Comparison of ENCODE assay signal across 10 cellular contexts in the genomic region with DNA sequence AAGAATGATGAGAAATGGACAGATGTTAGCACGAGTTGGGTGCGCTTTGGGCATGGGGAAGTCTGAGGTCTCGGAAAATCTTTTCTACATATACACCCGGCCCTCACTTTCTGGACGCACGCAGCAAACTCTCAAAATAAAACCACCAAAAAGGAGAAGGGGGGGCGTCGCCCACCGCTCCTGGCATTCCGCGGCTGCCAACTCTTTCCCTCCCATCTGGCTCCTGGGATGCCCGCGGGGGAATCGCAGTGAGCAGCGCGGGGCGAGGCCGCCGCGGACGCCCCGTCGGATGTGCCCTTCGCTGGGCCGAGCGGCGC. TPM values are rescaled to one million over a fixed set of nuclear protein-coding genes. Genes with fewer than 3 reads are reported as not detected.
DNase-seq lines count a peak whose midpoint lies in the region; TF ChIP-seq lines count a peak whose summit lies in the region.
"Had no signal": no experiment of that assay in that cellular context is flagged by ENCODE, and none has a peak within 500 bp of the region (broad histone marks: within the 10 kb centered on the region; RNA-seq: fewer than 3 reads in every experiment).

No MANE protein-coding gene starts in this region.

- peaks cover 65% of the 10 kb centered on the region for H3K27me3 ChIP-seq in HUES48 (ENCODE audit: control insufficient read depth, insufficient read depth, low read length)
- H3K27me3 ChIP-seq in adipocyte (replicated peaks; ENCODE audit: control insufficient read depth, insufficient read depth, low read length): no peaks in the 10 kb centered on the region
- peaks cover 57% of the 10 kb centered on the region for H3K27me3 ChIP-seq in iPS-18a (ENCODE audit: control insufficient read depth, insufficient read depth, low read length)
- peaks cover 0 to 53% (median 14%) of the 10 kb centered on the region in 7 donors for H3K27me3 ChIP-seq in spleen (replicated peaks in 1 of 7)

- DNase-seq in adipocyte (ENCODE audit: low read depth) (peak; percentile 51), spleen (no peak), HEK293T (ENCODE audit: extremely low spot score) (no peak), NCI-H1694 treated with DMSO at 0.1 percent for 48 hours (lab: John Stamatoyannopoulos, UW) (no peak), inferior parietal cortex (ENCODE audit: extremely low spot score) (no peak)
- DNase-seq in effector CD8-positive, alpha-beta T cell (lab: John Stamatoyannopoulos, UW): no peak
- DNase-seq: activated CD4-positive, CD25-positive, alpha-beta regulatory T cell treated with anti-CD3 and anti-CD28 coated beads, Interleukin-2, amount 50 U/mL, for 72 hours; stimulated activated CD4-positive, alpha-beta T cell treated with anti-CD3 and anti-CD28 coated beads, Interleukin-2, amount 100 ng/mL, for 48 hours had no signal

- POLR2A ChIA-PET in HEK293T (lab: Yijun Ruan, JAX): no interaction called here

- CTCF ChIA-PET in HEK293T (lab: Yijun Ruan, JAX): no interaction called here

- H3K9ac ChIP-seq in HUES48 (ENCODE audit: low read depth, low read length) (no peak overlapping the region), adipocyte (ENCODE audit: low read length) (peak overlapping the region; percentile 85), iPS-18a (ENCODE audit: low read length) (no peak overlapping the region)

- intact Hi-C loops in spleen (cut with DNase I; ENCODE audit: low total_unique reads): no loop called here

- 2 to 4% (median 2%) methylated on average over 21 to 27 of the region's 27 CpGs for WGBS in spleen, 5 donors

- peaks cover 10% of the 10 kb centered on the region for H3K4me1 ChIP-seq in HUES48 (ENCODE audit: control insufficient read depth, insufficient read depth, low read length)
- peaks cover 15% of the 10 kb centered on the region for H3K4me1 ChIP-seq in adipocyte (ENCODE audit: control insufficient read depth, insufficient read depth, low read length)
- peaks cover 7% of the 10 kb centered on the region for H3K4me1 ChIP-seq in iPS-18a (ENCODE audit: control insufficient read depth, low read depth, low read length)
- H3K4me1 ChIP-seq in spleen: peaks cover 5 to 70% (median 32%) of the 10 kb centered on the region in 6 donors

- H3K4me3 ChIP-seq in HUES48 (ENCODE audit: low read depth, low read length) (peak overlapping the region; percentile 65), adipocyte (ENCODE audit: low read length) (peak overlapping the region; percentile 83), iPS-18a (ENCODE audit: low read length) (peak overlapping the region; percentile 51), spleen (peak overlapping the region; percentile 52 to 85 (median 62))

- no peak for TF ChIP-seq POLR2A in spleen (IDR thresholded peaks at IDR 0.05)

- H3K36me3 ChIP-seq in HUES48 (ENCODE audit: control insufficient read depth, insufficient read depth, low read length) (no peaks in the 10 kb centered on the region), adipocyte (ENCODE audit: control insufficient read depth, insufficient read depth, low read length, severe bottlenecking) (no peaks in the 10 kb centered on the region), iPS-18a (ENCODE audit: control insufficient read depth, low read depth, low read length) (no peaks in the 10 kb centered on the region), spleen (no peaks in the 10 kb centered on the region)

- no peak overlapping the region for H3K27ac ChIP-seq in HUES48 (ENCODE audit: low read depth, low read length)
- no peak overlapping the region for H3K27ac ChIP-seq in iPS-18a (ENCODE audit: low read length)
- peak overlapping the region; percentile 82 to 94 (median 92) for H3K27ac ChIP-seq in spleen

- H3K9me3 ChIP-seq in HUES48 (ENCODE audit: control insufficient read depth, insufficient read depth, low read length): no peaks in the 10 kb centered on the region
- H3K9me3 ChIP-seq in adipocyte (ENCODE audit: control insufficient read depth, low read length): peaks cover 9% of the 10 kb centered on the region
- no peaks in the 10 kb centered on the region for H3K9me3 ChIP-seq in iPS-18a (ENCODE audit: control insufficient read depth, low read depth, low read length)
- no peaks in the 10 kb centered on the region for H3K9me3 ChIP-seq in spleen

- no peak for TF ChIP-seq CTCF in spleen (IDR thresholded peaks at IDR 0.05 in 8 of 11, conservative IDR thresholded peaks at IDR 0.05 in 3 of 11)

TF ChIP-seq in HEK293T, 16 proteins besides CTCF, POLR2A, EP300 and RAD21:
- no peak for TF ChIP-seq PKNOX1 (IDR thresholded peaks at IDR 0.05)

RNA-seq across cellular contexts. Expression of gene IGFBP7, which starts 0.7 kb away (rescaled TPM):
- total RNA-seq in spleen: 100 to 1,000 TPM; 450 to 947 (median 589) TPM
- polyA plus RNA-seq in spleen: 100 to 1,000 TPM; 127 to 444 (median 249) TPM

Comparison
In these comparisons a context has a peak if more than half of its experiments do, and no peak if none do; other contexts are left out.
1. H3K27ac ChIP-seq: peak in spleen (8 of 8); none in HUES48 (single experiment) and iPS-18a (single experiment).
2. Peak in every context shown above with its lines, with median percentiles within 50 percentile points of each other: H3K4me3 ChIP-seq.